Comparison of ENCODE assay signal across 1 cellular context in genomic region chr2:16142383-16143361, GRCh38.
TF ChIP-seq lines count a peak whose summit lies in the region.

No MANE protein-coding gene starts in this region.

TF ChIP-seq in GM23338, 12 proteins besides CTCF, POLR2A, EP300 and RAD21 (continued from another document):
- TF ChIP-seq ZNF462 (CRISPR knock-in tag; IDR thresholded peaks at IDR 0.05), result no peak
- TF ChIP-seq JUNB (IDR thresholded peaks at IDR 0.05; ENCODE audit: unreplicated experiment), result no peak
- TF ChIP-seq NANOG (IDR thresholded peaks at IDR 0.05; ENCODE audit: borderline replicate concordance), result no peak
